Comparison of ENCODE assay signal across 8 cellular contexts in the genomic region with DNA sequence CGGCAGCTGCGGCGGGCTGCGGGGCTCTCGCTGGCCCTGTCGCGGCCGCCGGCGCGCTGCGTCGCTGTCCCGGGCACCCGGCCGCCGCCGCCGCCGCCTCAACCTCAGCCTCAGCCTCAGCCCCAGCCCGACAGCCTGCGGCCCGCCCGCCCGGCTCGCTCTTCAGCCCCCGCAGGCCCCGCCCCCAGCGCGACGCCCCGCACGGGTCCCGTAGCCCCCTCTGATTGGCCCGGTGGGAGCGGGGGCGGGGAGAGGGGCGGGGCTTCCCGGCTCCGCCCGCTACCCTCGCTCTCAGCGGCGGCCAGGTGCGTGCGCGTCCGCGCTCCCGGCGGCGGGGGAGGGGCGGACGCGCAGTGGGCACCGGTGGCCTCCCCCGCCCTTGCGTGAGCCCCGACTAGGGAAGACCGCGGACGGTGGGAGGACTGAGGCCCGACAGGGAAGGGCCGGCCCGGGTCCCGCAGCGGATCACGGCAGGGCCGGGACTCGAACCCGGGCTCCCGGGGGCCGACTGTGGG. TPM values are rescaled to one million over a fixed set of nuclear protein-coding genes. Genes with fewer than 3 reads are reported as not detected.
DNase-seq lines count a peak whose midpoint lies in the region; ATAC-seq and TF ChIP-seq lines count a peak whose summit lies in the region.

A gene with protein sequence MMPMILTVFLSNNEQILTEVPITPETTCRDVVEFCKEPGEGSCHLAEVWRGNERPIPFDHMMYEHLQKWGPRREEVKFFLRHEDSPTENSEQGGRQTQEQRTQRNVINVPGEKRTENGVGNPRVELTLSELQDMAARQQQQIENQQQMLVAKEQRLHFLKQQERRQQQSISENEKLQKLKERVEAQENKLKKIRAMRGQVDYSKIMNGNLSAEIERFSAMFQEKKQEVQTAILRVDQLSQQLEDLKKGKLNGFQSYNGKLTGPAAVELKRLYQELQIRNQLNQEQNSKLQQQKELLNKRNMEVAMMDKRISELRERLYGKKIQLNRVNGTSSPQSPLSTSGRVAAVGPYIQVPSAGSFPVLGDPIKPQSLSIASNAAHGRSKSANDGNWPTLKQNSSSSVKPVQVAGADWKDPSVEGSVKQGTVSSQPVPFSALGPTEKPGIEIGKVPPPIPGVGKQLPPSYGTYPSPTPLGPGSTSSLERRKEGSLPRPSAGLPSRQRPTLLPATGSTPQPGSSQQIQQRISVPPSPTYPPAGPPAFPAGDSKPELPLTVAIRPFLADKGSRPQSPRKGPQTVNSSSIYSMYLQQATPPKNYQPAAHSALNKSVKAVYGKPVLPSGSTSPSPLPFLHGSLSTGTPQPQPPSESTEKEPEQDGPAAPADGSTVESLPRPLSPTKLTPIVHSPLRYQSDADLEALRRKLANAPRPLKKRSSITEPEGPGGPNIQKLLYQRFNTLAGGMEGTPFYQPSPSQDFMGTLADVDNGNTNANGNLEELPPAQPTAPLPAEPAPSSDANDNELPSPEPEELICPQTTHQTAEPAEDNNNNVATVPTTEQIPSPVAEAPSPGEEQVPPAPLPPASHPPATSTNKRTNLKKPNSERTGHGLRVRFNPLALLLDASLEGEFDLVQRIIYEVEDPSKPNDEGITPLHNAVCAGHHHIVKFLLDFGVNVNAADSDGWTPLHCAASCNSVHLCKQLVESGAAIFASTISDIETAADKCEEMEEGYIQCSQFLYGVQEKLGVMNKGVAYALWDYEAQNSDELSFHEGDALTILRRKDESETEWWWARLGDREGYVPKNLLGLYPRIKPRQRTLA (minus strand): TSS at position 137 of the 515 bp plus-strand sequence. CDS start 268 bp downstream, outside the sequence.

- H3K4me2 ChIP-seq in neural cell (ENCODE audit: low read length): peak within 1 kb of the TSS; percentile 77

- H3K4me3 Mint-ChIP-seq in stimulated activated naive CD8-positive, alpha-beta T cell treated with anti-CD3 and anti-CD28 coated beads, Interleukin-15, Interleukin-2, amounts not matched to agents 100 ng/mL and 50 ng/mL, for 24 hours: peak within 1 kb of the TSS; percentile 89

- H3K9ac ChIP-seq in neural cell (ENCODE audit: low read length): peak within 1 kb of the TSS; percentile 74

- peaks cover 15% of the 10 kb centered on the region for H3K4me1 Mint-ChIP-seq in stimulated activated naive CD8-positive, alpha-beta T cell treated with anti-CD3 and anti-CD28 coated beads, Interleukin-15, Interleukin-2, amounts not matched to agents 100 ng/mL and 50 ng/mL, for 24 hours (ENCODE audit: low read depth)

- no peaks in the 10 kb centered on the region for H3K9me3 Mint-ChIP-seq in stimulated activated naive CD8-positive, alpha-beta T cell treated with anti-CD3 and anti-CD28 coated beads, Interleukin-15, Interleukin-2, amounts not matched to agents 100 ng/mL and 50 ng/mL, for 24 hours

- DNase-seq in DMS79 treated with DMSO at 0.1 percent for 48 hours (lab: John Stamatoyannopoulos, UW): peak; percentile 90
- peak; percentile 72 for DNase-seq in KG1 (lab: John Stamatoyannopoulos, UW)
- DNase-seq in RPMI8226: peak; percentile 90
- DNase-seq in activated effector memory CD4-positive, alpha-beta T cell treated with anti-CD3 and anti-CD28 coated beads, Interleukin-2, amount 50 U/mL, for 16 hours: peak; percentile 97
- DNase-seq in fibroblast of the conjunctiva (ENCODE audit: low read depth): peak; percentile 59

- TF ChIP-seq CTCF in neural cell (IDR thresholded peaks at IDR 0.05; ENCODE audit: poor library complexity, severe bottlenecking): no peak

- H3K4me3 ChIP-seq in neural cell (ENCODE audit: low read length): peak within 1 kb of the TSS; percentile 80

- H3K36me3 Mint-ChIP-seq in stimulated activated naive CD8-positive, alpha-beta T cell treated with anti-CD3 and anti-CD28 coated beads, Interleukin-15, Interleukin-2, amounts not matched to agents 100 ng/mL and 50 ng/mL, for 24 hours (ENCODE audit: low read depth): peaks cover 5% of the 10 kb centered on the region

- peak; percentile 21 for TF ChIP-seq RAD21 in neural cell (conservative IDR thresholded peaks at IDR 0.05)

- no peaks in the 10 kb centered on the region for H3K9me2 ChIP-seq in neural cell (ENCODE audit: insufficient read depth, low read length)

- H3K79me2 ChIP-seq in neural cell (replicated peaks; ENCODE audit: insufficient read depth, low read length): peaks cover 23% of the 10 kb centered on the region

- peak within 1 kb of the TSS; percentile 60 for H2AFZ ChIP-seq in neural cell (ENCODE audit: low read depth, low read length)

- H4K20me1 ChIP-seq in neural cell (ENCODE audit: insufficient read depth): no peaks in the 10 kb centered on the region

- peaks cover 2% of the 10 kb centered on the region for H3F3A ChIP-seq in neural cell (ENCODE audit: insufficient read depth, low read length, poor library complexity, severe bottlenecking)

- peak; percentile 59 for TF ChIP-seq EP300 in neural cell (conservative IDR thresholded peaks at IDR 0.05; ENCODE audit: poor library complexity, severe bottlenecking)

- peak within 1 kb of the TSS; percentile 75 for H3K27ac Mint-ChIP-seq in stimulated activated naive CD8-positive, alpha-beta T cell treated with anti-CD3 and anti-CD28 coated beads, Interleukin-15, Interleukin-2, amounts not matched to agents 100 ng/mL and 50 ng/mL, for 24 hours

- ATAC-seq in GM21723 (IDR thresholded peaks at IDR 0.05; ENCODE audit: unreplicated experiment): peak; percentile 90

- H3K27me3 Mint-ChIP-seq in stimulated activated naive CD8-positive, alpha-beta T cell treated with anti-CD3 and anti-CD28 coated beads, Interleukin-15, Interleukin-2, amounts not matched to agents 100 ng/mL and 50 ng/mL, for 24 hours: peaks cover 11% of the 10 kb centered on the region

- H3K9me3 ChIP-seq in neural cell (ENCODE audit: low read length): no peaks in the 10 kb centered on the region

- H3K27ac ChIP-seq in neural cell (ENCODE audit: low read length): peak within 1 kb of the TSS; percentile 49

- H3K36me3 ChIP-seq in neural cell (ENCODE audit: insufficient read depth, low read length): no peaks in the 10 kb centered on the region

- peaks cover 20% of the 10 kb centered on the region for H3K27me3 ChIP-seq in neural cell (ENCODE audit: insufficient read depth, low read depth, low read length)

TF ChIP-seq in neural cell, 6 proteins besides CTCF, POLR2A, EP300 and RAD21:
- TF ChIP-seq POLR2AphosphoS5 (IDR thresholded peaks at IDR 0.05) (peak; percentile 89), EZH2 (IDR thresholded peaks at IDR 0.05; ENCODE audit: borderline replicate concordance, insufficient read depth, low read length, poor library complexity, severe bottlenecking) (no peak), MXI1 (conservative IDR thresholded peaks at IDR 0.05; ENCODE audit: poor library complexity, severe bottlenecking) (peak; percentile 58), TAF1 (IDR thresholded peaks at IDR 0.05; ENCODE audit: low read depth) (no peak), SMC3 (conservative IDR thresholded peaks at IDR 0.05; ENCODE audit: poor library complexity) (peak; percentile 26)

RNA-seq across cellular contexts. Expression of the gene that starts here (rescaled TPM):
- polyA plus RNA-seq in neural cell: 6.8 and 8.2 TPM in 2 replicates
- 25.6 and 26.7 TPM in 2 replicates for polyA minus RNA-seq in neural cell

Comparison
In these comparisons a context has a peak if more than half of its experiments do, and no peak if none do; other contexts are left out.
1. Peak in every context shown above with its lines: DNase-seq, ATAC-seq, H3K4me3 ChIP-seq and H3K27ac ChIP-seq.